In the genomic region with DNA sequence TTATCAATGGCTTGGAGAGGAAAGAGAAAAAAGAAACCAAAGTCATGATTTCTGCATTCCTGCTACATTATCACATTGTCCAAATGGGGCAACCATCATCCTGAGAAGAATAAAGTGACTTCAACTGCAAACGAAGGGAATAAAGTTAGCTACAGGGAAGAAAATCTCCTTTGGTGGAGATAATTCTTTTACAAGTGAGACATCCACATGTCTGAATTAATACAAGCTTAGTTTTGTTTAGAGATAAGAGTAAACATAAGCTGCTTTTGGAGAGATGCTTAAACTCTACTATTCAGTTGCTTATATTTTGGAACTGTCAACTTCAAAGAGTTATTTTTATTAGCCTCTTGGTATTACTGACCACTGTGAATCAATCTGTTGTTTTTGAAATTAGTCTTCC, we compare ENCODE assay signal across 37 cellular contexts. TPM values are rescaled to one million over a fixed set of nuclear protein-coding genes. Genes with fewer than 3 reads are reported as not detected.
"Had no signal": no experiment of that assay in that cellular context is flagged by ENCODE, and none has a peak within 500 bp of the region (broad histone marks: within the 10 kb centered on the region; RNA-seq: fewer than 3 reads in every experiment).

A gene (minus strand): TSS at position 101 of the 400 bp plus-strand sequence. CDS start 55 bp downstream, at position 46.

- H3K9me3 ChIP-seq: MG63 had no signal

- H3K27me3 ChIP-seq: MG63 had no signal

- H3K36me3 ChIP-seq: MG63 had no signal

- H3K4me3 ChIP-seq: MG63 had no signal

- DNase-seq: Karpas-422, Kasumi-1, MG63, MM.1S, MV-4-11, NCI-H1048, NCI-H1092, NCI-H1092 treated with DMSO at 0.1 percent for 48 hours, NCI-H1105, NCI-H1105 treated with DMSO at 0.1 percent for 48 hours, NCI-H1417, NCI-H1417 treated with DMSO at 0.1 percent for 48 hours, NCI-H1436, NCI-H1436 treated with DMSO at 0.1 percent for 48 hours, NCI-H146, NCI-H1694, NCI-H1694 treated with DMSO at 0.1 percent for 48 hours, NCI-H187, NCI-H187 treated with DMSO at 0.1 percent for 48 hours, NCI-H1930, NCI-H2029, NCI-H2029 treated with DMSO at 0.1 percent for 48 hours, NCI-H2081, NCI-H2081 treated with DMSO at 0.1 percent for 48 hours, NCI-H2107, NCI-H2171, NCI-H2171 treated with DMSO at 0.1 percent for 48 hours, NCI-H2227 treated with DMSO at 0.1 percent for 48 hours, NCI-H226, NCI-H345, NCI-H446, NCI-H446 treated with DMSO at 0.1 percent for 48 hours, NCI-H510A, NCI-H510A treated with DMSO at 0.1 percent for 48 hours had no signal

RNA-seq across cellular contexts. Expression of the gene that starts here (rescaled TPM):
- total RNA-seq: LHCN-M2, MCF 10A, NCI-H460 had no signal
